In the genomic region with DNA sequence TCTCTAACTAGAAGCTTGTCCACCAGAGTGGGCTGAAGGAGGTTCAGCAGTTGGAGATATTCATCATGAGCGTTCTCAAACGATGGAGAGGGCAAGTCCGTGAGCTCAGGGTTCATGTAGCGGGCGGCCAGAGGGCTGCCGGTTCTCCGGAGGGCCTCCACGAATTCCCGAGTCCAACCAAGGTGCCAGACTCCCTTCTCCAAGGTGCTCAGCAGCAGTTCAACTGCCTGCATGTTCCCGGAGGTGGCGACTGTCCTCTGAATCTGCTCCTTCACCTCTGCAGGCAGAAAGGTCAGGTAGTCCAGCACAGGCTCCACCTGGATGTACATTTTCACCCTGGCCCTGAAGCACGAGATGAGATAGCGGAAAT, we compare ENCODE assay signal across 8 cellular contexts. TPM values are rescaled to one million over a fixed set of nuclear protein-coding genes. Genes with fewer than 3 reads are reported as not detected.
DNase-seq lines count a peak whose midpoint lies in the region; ATAC-seq, FAIRE-seq and TF ChIP-seq lines count a peak whose summit lies in the region.

No MANE protein-coding gene starts in this region.

- H3F3A ChIP-seq in SK-N-SH (replicated peaks; ENCODE audit: insufficient read depth) = peaks cover 3% of the 10 kb centered on the region

- H3K27me3 Mint-ChIP-seq in MCF 10A (ENCODE audit: insufficient read depth, unreplicated experiment) = no peaks in the 10 kb centered on the region
- no peaks in the 10 kb centered on the region for H3K27me3 Mint-ChIP-seq in stimulated activated naive B cell treated with anti-CD40 and anti-IgM and Interleukin-4, amounts not matched to agents 10 μg/mL and 1 μg/mL and 100 μg/mL, for 72 hours

- no peaks in the 10 kb centered on the region for H3K36me3 ChIP-seq in SK-N-SH (replicated peaks in 1 of 2; ENCODE audit: control insufficient read depth in 1 of 2, insufficient read depth in 2 of 2, low read length in 1 of 2)

- CTCF ChIA-PET in SK-N-SH (lab: Yijun Ruan, JAX) (interaction anchor here (1.1 kb wide), 1 partner anchor 125 kb away, joined by 3 read pairs; no protein-coding TSS in a partner anchor), MCF 10A (lab: Yijun Ruan, JAX) (interaction anchor here (0.5 to 2.5 kb wide), 8 partner anchors 15 to 1824 kb away, joined by 3 to 22 read pairs (median 6); no protein-coding TSS in a partner anchor)

- peak overlapping the region; percentile 86 for H3K4me3 Mint-ChIP-seq in MCF 10A (ENCODE audit: unreplicated experiment)
- H3K4me3 Mint-ChIP-seq in stimulated activated naive B cell treated with anti-CD40 and anti-IgM and Interleukin-4, amounts not matched to agents 10 μg/mL and 1 μg/mL and 100 μg/mL, for 72 hours = peak overlapping the region; percentile 93 to 96

- H3K9me2 ChIP-seq in SK-N-SH = no peaks in the 10 kb centered on the region

- FAIRE-seq in GM12891 (lab: Jason Lieb, UNC) = no peak

- H3K27ac ChIP-seq in SK-N-SH (ENCODE audit: low read depth in 2 of 2, low read length in 1 of 2) = no peak overlapping the region

- H3K27ac Mint-ChIP-seq in MCF 10A (ENCODE audit: low read depth, unreplicated experiment) = peak overlapping the region; percentile 99
- H3K27ac Mint-ChIP-seq in stimulated activated naive B cell treated with anti-CD40 and anti-IgM and Interleukin-4, amounts not matched to agents 10 μg/mL and 1 μg/mL and 100 μg/mL, for 72 hours = peak overlapping the region; percentile 99

- no peaks in the 10 kb centered on the region for H3K79me2 ChIP-seq in SK-N-SH (ENCODE audit: insufficient read depth)

- H3K9ac ChIP-seq in SK-N-SH = peak overlapping the region; percentile 67

- DNase-seq in activated gamma-delta T cell treated with Interleukin-2 at 50 U/mL for 16 hours (peak; percentile 17), activated gamma-delta T cell (lab: John Stamatoyannopoulos, UW) (no peak), SK-N-SH (no peak), MCF 10A (ENCODE audit: unreplicated experiment) (peak; percentile 61), left colon (peak; percentile 37 to 51), GM12891 (ENCODE audit: insufficient read length, low spot score) (no peak)
- DNase-seq in stimulated activated naive B cell treated with anti-CD40 and anti-IgM and Interleukin-4, amounts not matched to agents 10 μg/mL and 1 μg/mL and 100 μg/mL, for 72 hours = peak; percentile 36

- H3K27me3 ChIP-seq in SK-N-SH (ENCODE audit: insufficient read depth) = no peaks in the 10 kb centered on the region

- no peaks in the 10 kb centered on the region for H4K20me1 ChIP-seq in SK-N-SH (ENCODE audit: insufficient read depth)

- H3K4me1 ChIP-seq in SK-N-SH (ENCODE audit: control insufficient read depth in 1 of 2, insufficient read depth in 2 of 2, low read depth in 1 of 2, low read length in 1 of 2) = peaks cover 5 to 9% of the 10 kb centered on the region in 2 experiments; a peak in 2 of 4 replicates

- H3K9me3 Mint-ChIP-seq in MCF 10A (ENCODE audit: unreplicated experiment) = no peaks in the 10 kb centered on the region
- H3K9me3 Mint-ChIP-seq in stimulated activated naive B cell treated with anti-CD40 and anti-IgM and Interleukin-4, amounts not matched to agents 10 μg/mL and 1 μg/mL and 100 μg/mL, for 72 hours = no peaks in the 10 kb centered on the region

- H2AFZ ChIP-seq in SK-N-SH (ENCODE audit: low read depth) = peak overlapping the region; percentile 98

- TF ChIP-seq POLR2A in GM12891 (IDR thresholded peaks at IDR 0.05; ENCODE audit: low read depth, low read length) = no peak

- ATAC-seq in HG03095 (IDR thresholded peaks at IDR 0.05; ENCODE audit: unreplicated experiment) = peak; percentile 4
- peak; percentile 49 for ATAC-seq in left colon
- peak; percentile 2 to 5 for ATAC-seq in stimulated activated naive B cell treated with anti-CD40 and anti-IgM and Interleukin-4, amounts not matched to agents 10 μg/mL and 1 μg/mL and 100 μg/mL, for 72 hours (replicated peaks)

- no TSS peak for BruUV-seq in MCF 10A (replicated peaks; lab: Mats Ljungman, UMichigan)

- H3K36me3 Mint-ChIP-seq in MCF 10A (ENCODE audit: insufficient read depth, unreplicated experiment) = peaks cover 7% of the 10 kb centered on the region
- H3K36me3 Mint-ChIP-seq in stimulated activated naive B cell treated with anti-CD40 and anti-IgM and Interleukin-4, amounts not matched to agents 10 μg/mL and 1 μg/mL and 100 μg/mL, for 72 hours = peaks cover 9 to 16% of the 10 kb centered on the region in 2 donors

- WGBS in SK-N-SH (ENCODE audit: low lambda C conversion rate) = 11% methylated on average over 4 of the region's 13 CpGs

- TF ChIP-seq EP300 in SK-N-SH (IDR thresholded peaks at IDR 0.05; ENCODE audit: borderline replicate concordance in 1 of 2, low read depth in 1 of 2, low read length in 1 of 2) = no peak

- peak overlapping the region; percentile 79 for H3K4me2 ChIP-seq in SK-N-SH

- H3K4me1 Mint-ChIP-seq in MCF 10A (ENCODE audit: insufficient read depth, unreplicated experiment) = peaks cover 19% of the 10 kb centered on the region
- peaks cover 30 to 60% of the 10 kb centered on the region in 2 donors for H3K4me1 Mint-ChIP-seq in stimulated activated naive B cell treated with anti-CD40 and anti-IgM and Interleukin-4, amounts not matched to agents 10 μg/mL and 1 μg/mL and 100 μg/mL, for 72 hours

- peak overlapping the region; percentile 79 to 86 for H3K4me3 ChIP-seq in SK-N-SH (ENCODE audit: low read depth in 2 of 2, low read length in 1 of 2)

- POLR2A ChIA-PET in SK-N-SH (lab: Yijun Ruan, JAX) (no interaction called here), MCF 10A (lab: Yijun Ruan, JAX) (interaction anchor here (0.7 to 2.7 kb wide), 15 partner anchors 9 to 1374 kb away, joined by 3 to 10 read pairs (median 3); a partner anchor contains a TSS)

- no peaks in the 10 kb centered on the region for H3K9me3 ChIP-seq in SK-N-SH

- no peak for TF ChIP-seq RAD21 in SK-N-SH (IDR thresholded peaks at IDR 0.05; ENCODE audit: low read length)

- no peak for TF ChIP-seq CTCF in SK-N-SH (IDR thresholded peaks at IDR 0.05)
- TF ChIP-seq CTCF in MCF 10A (IDR thresholded peaks at IDR 0.05; ENCODE audit: unreplicated experiment) = no peak

- intact Hi-C loops in MCF 10A (cut with micrococcal nuclease) = no loop called here
- intact Hi-C loops in left colon (cut with DNase I, micrococcal nuclease) = no loop called here

TF ChIP-seq in SK-N-SH, 30 proteins besides CTCF, POLR2A, EP300 and RAD21 (continues in another document):
- TF ChIP-seq TAF1 (IDR thresholded peaks at IDR 0.05; ENCODE audit: borderline replicate concordance, low read depth, low read length) (no peak), SMC3 (IDR thresholded peaks at IDR 0.05; ENCODE audit: low read depth, low read length) (no peak), JUND (IDR thresholded peaks at IDR 0.05) (no peak), CHD2 (IDR thresholded peaks at IDR 0.05; ENCODE audit: low read length, partially characterized antibody) (no peak), YY1 (IDR thresholded peaks at IDR 0.05; ENCODE audit: low read depth) (no peak)

TF ChIP-seq in GM12891, 5 proteins besides CTCF, POLR2A, EP300 and RAD21:
- TF ChIP-seq SPI1 (IDR thresholded peaks at IDR 0.05; ENCODE audit: low read depth, low read length) = no peak
- TF ChIP-seq POLR2AphosphoS5 (IDR thresholded peaks at IDR 0.05; ENCODE audit: low read depth, low read length) = no peak
- TF ChIP-seq PAX5 (IDR thresholded peaks at IDR 0.05; ENCODE audit: insufficient read depth, low read length, severe bottlenecking) = no peak
- TF ChIP-seq TAF1 (IDR thresholded peaks at IDR 0.05; ENCODE audit: low read depth, low read length) = no peak
- no peak for TF ChIP-seq POU2F2 (IDR thresholded peaks at IDR 0.05; ENCODE audit: low read depth, low read length)

RNA-seq across cellular contexts. Expression of a gene that starts 0.6 kb away (rescaled TPM):
- 0.84 and 1.0 TPM in 2 replicates for polyA plus RNA-seq in SK-N-SH (2012; rRNA removed)
- 1.9 TPM in 2 replicates for polyA plus RNA-seq in SK-N-SH (2012; cell fraction: cytosol; rRNA removed)
- polyA plus RNA-seq in SK-N-SH (2012; cell fraction: nucleus; rRNA removed) = 1.3 and 1.6 TPM in 2 replicates
- 4.5 and 7.2 TPM in 2 replicates for total RNA-seq in MCF 10A (2022)
- 10 to 100 TPM; 19.1 to 20.0 TPM for total RNA-seq in left colon
- 25.3 TPM for polyA plus RNA-seq in GM12891 (2012; ENCODE audit: low read depth, missing spikeins)

RNA-seq across cellular contexts. Expression of a gene that starts 26.0 kb away (rescaled TPM):
- 12.2 and 16.3 TPM in 2 replicates for polyA plus RNA-seq in SK-N-SH (2012; rRNA removed)
- polyA plus RNA-seq in SK-N-SH (2012; cell fraction: cytosol; rRNA removed) = 15.7 and 16.2 TPM in 2 replicates
- 13.4 and 27.8 TPM in 2 replicates for polyA plus RNA-seq in SK-N-SH (2012; cell fraction: nucleus; rRNA removed)
- 0.77 and 1.9 TPM in 2 replicates for total RNA-seq in MCF 10A (2022)
- total RNA-seq in left colon = 10 to 100 TPM; 25.6 to 28.1 TPM
- polyA plus RNA-seq in GM12891 (2012; ENCODE audit: low read depth, missing spikeins) = 23.4 TPM

Comparison
In these comparisons a context has a peak if more than half of its experiments do, and no peak if none do; other contexts are left out.
1. DNase-seq: peak in activated gamma-delta T cell treated with Interleukin-2 at 50 U/mL for 16 hours (single experiment), MCF 10A (single experiment), left colon (2 of 2) and stimulated activated naive B cell treated with anti-CD40 and anti-IgM and Interleukin-4, amounts not matched to agents 10 μg/mL and 1 μg/mL and 100 μg/mL, for 72 hours (single experiment); none in activated gamma-delta T cell (single experiment), SK-N-SH (single experiment) and GM12891 (single experiment).
2. Peak in every context shown above with its lines, with median percentiles within 50 percentile points of each other: ATAC-seq.